Comparison of ENCODE assay signal across 1 cellular context in genomic region chr17:57295526-57296023, GRCh38.
TF ChIP-seq lines count a peak whose summit lies in the region.

No MANE protein-coding gene starts in this region.

TF ChIP-seq in GM23338, 12 proteins besides CTCF, POLR2A, EP300 and RAD21 (continued from another document):
- TF ChIP-seq ZNF114 (CRISPR knock-in tag; IDR thresholded peaks at IDR 0.05) (no peak), ETS1 (IDR thresholded peaks at IDR 0.05) (no peak), CREB1 (CRISPR knock-in tag; IDR thresholded peaks at IDR 0.05; ENCODE audit: low read depth) (no peak), EZH2phosphoT487 (IDR thresholded peaks at IDR 0.05; ENCODE audit: unreplicated experiment) (no peak), JUNB (IDR thresholded peaks at IDR 0.05; ENCODE audit: unreplicated experiment) (no peak), ZNF331 (CRISPR knock-in tag; IDR thresholded peaks at IDR 0.05; ENCODE audit: low read depth) (no peak), POLR2AphosphoS5 (IDR thresholded peaks at IDR 0.05; ENCODE audit: low read depth) (no peak)
